In the genomic region with DNA sequence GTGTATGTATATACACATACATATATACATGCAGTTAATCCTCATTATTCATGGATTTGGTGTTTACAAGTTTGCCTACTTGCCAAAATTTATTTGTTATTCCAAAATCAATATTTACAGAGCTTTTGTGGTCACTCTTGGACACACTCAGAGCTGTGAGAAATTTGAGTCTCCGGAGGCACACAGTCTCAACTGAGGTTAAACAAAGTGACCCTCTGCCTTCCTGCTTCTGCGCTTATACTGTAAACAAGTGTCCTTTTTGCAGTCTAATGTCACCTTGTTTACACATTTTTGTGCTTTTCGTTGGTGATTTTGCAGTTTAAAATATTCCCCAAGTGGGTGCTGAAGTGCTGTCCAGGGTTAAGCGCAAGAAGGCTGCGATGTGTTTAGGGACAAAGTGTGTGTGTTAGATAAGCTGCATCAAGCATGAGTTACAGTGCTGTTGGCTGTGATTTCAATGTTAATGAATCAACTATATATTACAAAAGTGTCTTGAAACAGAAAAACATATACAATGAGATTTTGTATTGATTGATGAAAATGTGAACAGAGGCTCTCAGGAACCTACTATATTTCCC, we compare ENCODE assay signal across 9 cellular contexts. TPM values are rescaled to one million over a fixed set of nuclear protein-coding genes. Genes with fewer than 3 reads are reported as not detected.
A peak's percentile ranks its signal among the peaks of the same experiment; 100 is the strongest.
DNase-seq lines count a peak whose midpoint lies in the region; ATAC-seq and TF ChIP-seq lines count a peak whose summit lies in the region.
"Had no signal": no experiment of that assay in that cellular context is flagged by ENCODE, and none has a peak within 500 bp of the region (broad histone marks: within the 10 kb centered on the region; RNA-seq: fewer than 3 reads in every experiment).

No MANE protein-coding gene starts in this region.

- intact Hi-C loops in sciatic nerve (cut with DNase I), result no loop called here

- POLR2A ChIA-PET in activated CD4-positive, alpha-beta T cell treated with anti-CD3 and anti-CD28 coated beads, Interleukin-2, amount 10 ng/mL, durations not matched to agents 7 days and 5 days (lab: Charles Lee), result interaction anchor here (0.7 kb wide), 1 partner anchor 32 kb away, joined by 3 read pairs; no protein-coding TSS in a partner anchor

- peak overlapping the region; percentile 91 for H3K27ac Mint-ChIP-seq in activated CD4-positive, alpha-beta T cell treated with anti-CD3 and anti-CD28 coated beads, Interleukin-2, amount 10 ng/mL, durations not matched to agents 7 days and 5 days
- H3K27ac Mint-ChIP-seq in chondrocyte (ENCODE audit: unreplicated experiment), result peak overlapping the region; percentile 90

- H3K4me3 Mint-ChIP-seq in activated CD4-positive, alpha-beta T cell treated with anti-CD3 and anti-CD28 coated beads, Interleukin-2, amount 10 ng/mL, durations not matched to agents 7 days and 5 days, result no peak overlapping the region
- H3K4me3 Mint-ChIP-seq in chondrocyte (ENCODE audit: unreplicated experiment), result no peak overlapping the region

- no peak for TF ChIP-seq CTCF in chondrocyte (IDR thresholded peaks at IDR 0.05)

- CTCF ChIA-PET in activated CD4-positive, alpha-beta T cell treated with anti-CD3 and anti-CD28 coated beads, Interleukin-2, amount 10 ng/mL, durations not matched to agents 7 days and 5 days (lab: Charles Lee), result interaction anchor here (1.3 kb wide), 1 partner anchor 167 kb away, joined by 3 read pairs; no protein-coding TSS in a partner anchor

- H3K9me3 Mint-ChIP-seq in activated CD4-positive, alpha-beta T cell treated with anti-CD3 and anti-CD28 coated beads, Interleukin-2, amount 10 ng/mL, durations not matched to agents 7 days and 5 days, result peaks cover 16% of the 10 kb centered on the region
- no peaks in the 10 kb centered on the region for H3K9me3 Mint-ChIP-seq in chondrocyte (ENCODE audit: low read depth)

- H3K36me3 Mint-ChIP-seq in activated CD4-positive, alpha-beta T cell treated with anti-CD3 and anti-CD28 coated beads, Interleukin-2, amount 10 ng/mL, durations not matched to agents 7 days and 5 days (ENCODE audit: low read depth), result peaks cover 9% of the 10 kb centered on the region
- H3K36me3 Mint-ChIP-seq in chondrocyte (ENCODE audit: low read depth), result no peaks in the 10 kb centered on the region

- H3K4me1 Mint-ChIP-seq in activated CD4-positive, alpha-beta T cell treated with anti-CD3 and anti-CD28 coated beads, Interleukin-2, amount 10 ng/mL, durations not matched to agents 7 days and 5 days, result peaks cover 50% of the 10 kb centered on the region
- H3K4me1 Mint-ChIP-seq in chondrocyte (ENCODE audit: low read depth), result peaks cover 52% of the 10 kb centered on the region

- no peak for DNase-seq in activated CD4-positive, alpha-beta T cell treated with anti-CD3 and anti-CD28 coated beads, Interleukin-2, amount 10 ng/mL, durations not matched to agents 7 days and 5 days
- no peak for DNase-seq in activated CD4-positive, alpha-beta T cell treated with anti-CD3 and anti-CD28 coated beads, Interleukin-2, amount 50 U/mL, for 1 hour
- DNase-seq in NCI-H774 (lab: John Stamatoyannopoulos, UW), result peak; percentile 48
- no peak for DNase-seq in chondrocyte (ENCODE audit: low spot score)
- DNase-seq in sciatic nerve (ENCODE audit: low spot score), result no peak
- DNase-seq: activated T-cell treated with anti-CD3 and anti-CD28 coated beads, Interleukin-2, amount 50 U/mL, for 1 hour had no signal

- ATAC-seq in sciatic nerve (peak; percentile 81), HG02678 (IDR thresholded peaks at IDR 0.05; ENCODE audit: unreplicated experiment) (no peak), GM19035 (IDR thresholded peaks at IDR 0.05; ENCODE audit: unreplicated experiment) (no peak), HG02938 (IDR thresholded peaks at IDR 0.05; ENCODE audit: unreplicated experiment) (no peak)

- no peaks in the 10 kb centered on the region for H3K27me3 Mint-ChIP-seq in activated CD4-positive, alpha-beta T cell treated with anti-CD3 and anti-CD28 coated beads, Interleukin-2, amount 10 ng/mL, durations not matched to agents 7 days and 5 days
- no peaks in the 10 kb centered on the region for H3K27me3 Mint-ChIP-seq in chondrocyte (ENCODE audit: low read depth)

RNA-seq across cellular contexts. Expression of a gene that starts 13.1 kb away (rescaled TPM):
- total RNA-seq in activated CD4-positive, alpha-beta T cell treated with anti-CD3 and anti-CD28 coated beads, Interleukin-2, amount 10 ng/mL, durations not matched to agents 7 days and 5 days, result 10 to 100 TPM; 55.8 to 56.2 TPM
- total RNA-seq in chondrocyte (52.7 to 59.7 TPM (median 55.0 TPM) in 3 replicates), sciatic nerve (56.5 TPM)

RNA-seq across cellular contexts. Expression of a gene that starts 52.3 kb away (rescaled TPM):
- total RNA-seq in activated CD4-positive, alpha-beta T cell treated with anti-CD3 and anti-CD28 coated beads, Interleukin-2, amount 10 ng/mL, durations not matched to agents 7 days and 5 days, result under 1 TPM; 0.44 to 0.69 TPM
- total RNA-seq in chondrocyte (0.10 to 0.92 TPM (median 0.28 TPM) in 3 replicates), sciatic nerve (2.1 TPM)
